In genomic region chr3:162647321-162647720, GRCh38 we compare ENCODE assay signal across 22 cellular contexts.
DNase-seq lines count a peak whose midpoint lies in the region; ATAC-seq, FAIRE-seq and TF ChIP-seq lines count a peak whose summit lies in the region.
"Had no signal": no experiment of that assay in that cellular context is flagged by ENCODE, and none has a peak within 500 bp of the region (broad histone marks: within the 10 kb centered on the region; RNA-seq: fewer than 3 reads in every experiment).

No MANE protein-coding gene starts in this region.

- H3K27me3 ChIP-seq in endodermal cell (ENCODE audit: control insufficient read depth, insufficient read depth, low read length, poor library complexity, severe bottlenecking): no peaks in the 10 kb centered on the region
- no peaks in the 10 kb centered on the region for H3K27me3 ChIP-seq in mesendoderm (ENCODE audit: insufficient read depth, low read length, poor library complexity)
- H3K27me3 ChIP-seq in adrenal gland: no peaks in the 10 kb centered on the region
- H3K27me3 ChIP-seq in smooth muscle cell (ENCODE audit: low read depth): no peaks in the 10 kb centered on the region
- H3K27me3 ChIP-seq: BE2C, BLaER1 had no signal

- TF ChIP-seq POLR2A in A549 (IDR thresholded peaks at IDR 0.05; ENCODE audit: low read length) (no peak), adrenal gland (IDR thresholded peaks at IDR 0.05) (no peak)

- no peak overlapping the region for H3K23ac ChIP-seq in mesendoderm (ENCODE audit: low read length)

- no peak overlapping the region for H4K8ac ChIP-seq in mesendoderm (ENCODE audit: low read depth, low read length)

- no peaks in the 10 kb centered on the region for H3K27me3 Mint-ChIP-seq in endodermal cell (ENCODE audit: insufficient read depth)
- H3K27me3 Mint-ChIP-seq: CD4-positive, alpha-beta memory T cell; CD4-positive, CD25-positive, alpha-beta regulatory T cell; CD8-positive, alpha-beta memory T cell had no signal

- H3K56ac ChIP-seq in mesendoderm (ENCODE audit: low read length): no peak overlapping the region

- no peak overlapping the region for H3K18ac ChIP-seq in mesendoderm (ENCODE audit: low read length)

- H3K9me3 ChIP-seq in A549: peaks cover 15% of the 10 kb centered on the region; the same call in 2 of the 3 replicates
- no peaks in the 10 kb centered on the region for H3K9me3 ChIP-seq in HEK293 (ENCODE audit: control insufficient read depth, insufficient read depth, low read depth, low read length)
- H3K9me3 ChIP-seq in endodermal cell (ENCODE audit: control insufficient read depth, low read length): peaks cover 28% of the 10 kb centered on the region
- H3K9me3 ChIP-seq in adrenal gland (replicated peaks in 1 of 3): no peaks in the 10 kb centered on the region
- H3K9me3 ChIP-seq in smooth muscle cell (replicated peaks; ENCODE audit: low read depth): no peaks in the 10 kb centered on the region
- H3K9me3 ChIP-seq: BE2C had no signal

- FAIRE-seq in A549 (lab: Jason Lieb, UNC): no peak
- FAIRE-seq: GM12878, GM12892 had no signal

- H3K9ac ChIP-seq in endodermal cell (ENCODE audit: extremely low read depth, low read length, poor library complexity, severe bottlenecking) (no peak overlapping the region), mesendoderm (ENCODE audit: low read length) (no peak overlapping the region), smooth muscle cell (ENCODE audit: low read depth) (no peak overlapping the region)
- H3K9ac ChIP-seq: BLaER1 had no signal

- no peak overlapping the region for H4K5ac ChIP-seq in mesendoderm (ENCODE audit: low read length)

- DNase-seq in A549 (ENCODE audit: low read depth in 1 of 2, low spot score in 1 of 2) (no peak), endodermal cell (no peak), mesendoderm (peak; percentile 5), adrenal gland (no peak), smooth muscle cell (lab: John Stamatoyannopoulos, UW; ENCODE audit: unreplicated experiment) (no peak), omental fat pad (ENCODE audit: low spot score) (no peak)
- DNase-seq: ACHN; BE2C; C1 segment of cervical spinal cord; CD4-positive, alpha-beta memory T cell; CD4-positive, CD25-positive, alpha-beta regulatory T cell; CD8-positive, alpha-beta memory T cell; COR-L47; DMS79 treated with DMSO at 0.1 percent for 48 hours; EL; GDM1 had no signal

- H3K4ac ChIP-seq in mesendoderm (ENCODE audit: low read depth, low read length): no peak overlapping the region

- H3K4me1 Mint-ChIP-seq in endodermal cell: no peaks in the 10 kb centered on the region
- H3K4me1 Mint-ChIP-seq: CD14-positive monocyte; CD4-positive, alpha-beta memory T cell; CD4-positive, CD25-positive, alpha-beta regulatory T cell; CD8-positive, alpha-beta memory T cell had no signal

- H3K4me1 ChIP-seq in A549 (no peaks in the 10 kb centered on the region), HEK293 (ENCODE audit: control insufficient read depth, insufficient read depth, low read length) (no peaks in the 10 kb centered on the region), endodermal cell (ENCODE audit: control insufficient read depth, insufficient read depth, low read length) (no peaks in the 10 kb centered on the region), mesendoderm (ENCODE audit: control insufficient read depth, low read depth, low read length) (no peaks in the 10 kb centered on the region), adrenal gland (replicated peaks in 1 of 2) (no peaks in the 10 kb centered on the region), smooth muscle cell (ENCODE audit: low read depth) (no peaks in the 10 kb centered on the region)
- H3K4me1 ChIP-seq: BE2C, BLaER1 had no signal

- H3K27ac ChIP-seq in A549 (no peak overlapping the region), HEK293 (ENCODE audit: extremely low read depth, low read depth, low read length) (no peak overlapping the region), endodermal cell (ENCODE audit: low read depth, low read length) (no peak overlapping the region), mesendoderm (ENCODE audit: low read depth, low read length) (no peak overlapping the region), adrenal gland (no peak overlapping the region), smooth muscle cell (ENCODE audit: low read depth) (no peak overlapping the region)
- H3K27ac ChIP-seq: 22Rv1, BLaER1 had no signal

- POLR2A ChIA-PET in A549 (lab: Yijun Ruan, JAX) (no interaction called here), HEK293 (lab: Yijun Ruan, JAX) (no interaction called here)

- H2BK15ac ChIP-seq in mesendoderm (replicated peaks; ENCODE audit: low read depth): no peak overlapping the region

- WGBS in A549 (ENCODE audit: missing lambda C conversion rate): 11% methylated on average over 1 of the region's 2 CpGs
- WGBS in endodermal cell (ENCODE audit: insufficient coverage in 1 of 2, insufficient read length in 1 of 2), 2 experiments: 42 to 100% methylated on average over 1 to 2 of the region's 2 CpGs
- no CpG with 5 or more reads among the region's 2 CpGs for WGBS in mesendoderm (ENCODE audit: extremely low coverage, insufficient coverage, low lambda C conversion rate)
- 38 to 81% (median 55%) methylated on average over 2 of the region's 2 CpGs for WGBS in adrenal gland, 4 donors
- 79% methylated on average over 2 of the region's 2 CpGs for WGBS in smooth muscle cell (ENCODE audit: low lambda C conversion rate)

- H3K4me2 ChIP-seq in A549 (no peak overlapping the region), mesendoderm (ENCODE audit: low read length) (no peak overlapping the region), smooth muscle cell (no peak overlapping the region)
- H3K4me2 ChIP-seq: BLaER1 had no signal

- H3K9me3 Mint-ChIP-seq in endodermal cell: peaks cover 27% of the 10 kb centered on the region

- no peak overlapping the region for H2AFZ ChIP-seq in smooth muscle cell (ENCODE audit: low read depth)

- CTCF ChIA-PET in A549 (lab: Yijun Ruan, JAX) (no interaction called here), HEK293 (lab: Yijun Ruan, JAX) (no interaction called here)

- no peak overlapping the region for H2BK120ac ChIP-seq in mesendoderm (ENCODE audit: low read depth, low read length)

- no peaks in the 10 kb centered on the region for H3K79me1 ChIP-seq in mesendoderm (ENCODE audit: low read length)

- TF ChIP-seq RAD21 in A549 (conservative IDR thresholded peaks at IDR 0.05 in 1 of 2, IDR thresholded peaks at IDR 0.05 in 1 of 2): no peak

- H2BK5ac ChIP-seq in mesendoderm (ENCODE audit: low read length): no peak overlapping the region

- TF ChIP-seq CTCF in A549 (IDR thresholded peaks at IDR 0.05) (no peak), HEK293 (tag by site-specific recombination; IDR thresholded peaks at IDR 0.05) (no peak), endodermal cell (conservative IDR thresholded peaks at IDR 0.05) (no peak), adrenal gland (IDR thresholded peaks at IDR 0.05) (no peak), smooth muscle cell (IDR thresholded peaks at IDR 0.05; ENCODE audit: borderline replicate concordance, insufficient read depth, poor library complexity, severe bottlenecking) (no peak), omental fat pad (IDR thresholded peaks at IDR 0.05) (no peak)

- no peak overlapping the region for H2AK5ac ChIP-seq in mesendoderm (ENCODE audit: low read length)

- H3F3A ChIP-seq in smooth muscle cell (ENCODE audit: low read depth): no peaks in the 10 kb centered on the region

- H3K4me3 ChIP-seq in A549: no peak overlapping the region
- no peak overlapping the region for H3K4me3 ChIP-seq in HEK293 (ENCODE audit: low read depth, low read length)
- H3K4me3 ChIP-seq in endodermal cell (ENCODE audit: low read length): peak overlapping the region; percentile 45
- H3K4me3 ChIP-seq in mesendoderm (ENCODE audit: low read length): no peak overlapping the region
- no peak overlapping the region for H3K4me3 ChIP-seq in adrenal gland
- no peak overlapping the region for H3K4me3 ChIP-seq in smooth muscle cell
- H3K4me3 ChIP-seq: BLaER1, GM12878 had no signal

- TF ChIP-seq EP300 in A549 (IDR thresholded peaks at IDR 0.05): no peak

- H3K36me3 Mint-ChIP-seq in endodermal cell (ENCODE audit: low read depth): peaks cover 12% of the 10 kb centered on the region
- H3K36me3 Mint-ChIP-seq: CD14-positive monocyte; CD4-positive, alpha-beta memory T cell; CD4-positive, CD25-positive, alpha-beta regulatory T cell; CD8-positive, alpha-beta memory T cell had no signal

- no peaks in the 10 kb centered on the region for H3K79me2 ChIP-seq in mesendoderm (ENCODE audit: control insufficient read depth, insufficient read depth, low read length)
- no peaks in the 10 kb centered on the region for H3K79me2 ChIP-seq in smooth muscle cell (ENCODE audit: low read depth)

- H3K36me3 ChIP-seq in HEK293 (ENCODE audit: control insufficient read depth in 2 of 2, insufficient read depth in 1 of 2, low read length in 2 of 2) (no peaks in the 10 kb centered on the region), endodermal cell (ENCODE audit: control insufficient read depth, insufficient read depth, low read length) (no peaks in the 10 kb centered on the region), mesendoderm (ENCODE audit: control insufficient read depth, insufficient read depth, low read length) (no peaks in the 10 kb centered on the region), adrenal gland (replicated peaks in 1 of 2) (no peaks in the 10 kb centered on the region), smooth muscle cell (ENCODE audit: low read depth) (no peaks in the 10 kb centered on the region)
- H3K36me3 ChIP-seq: BE2C, BLaER1 had no signal

- H3K4me3 Mint-ChIP-seq in endodermal cell: no peak overlapping the region
- H3K4me3 Mint-ChIP-seq: CD14-positive monocyte; CD4-positive, alpha-beta memory T cell; CD4-positive, CD25-positive, alpha-beta regulatory T cell; CD8-positive, alpha-beta memory T cell had no signal

- intact Hi-C loops in adrenal gland (cut with DNase I): no loop called here

- H3K27ac Mint-ChIP-seq in endodermal cell: no peak overlapping the region
- H3K27ac Mint-ChIP-seq: CD14-positive monocyte; CD4-positive, alpha-beta memory T cell; CD4-positive, CD25-positive, alpha-beta regulatory T cell; CD8-positive, alpha-beta memory T cell had no signal

- H4K20me1 ChIP-seq in smooth muscle cell (ENCODE audit: low read depth): no peaks in the 10 kb centered on the region
- H4K20me1 ChIP-seq: BLaER1 had no signal

- ATAC-seq in A549 (no peak), omental fat pad (ENCODE audit: low FRiP score) (no peak)
- ATAC-seq: GM12878 had no signal

TF ChIP-seq in A549, 52 proteins besides CTCF, POLR2A, EP300 and RAD21:
- TF ChIP-seq ZFP36 (IDR thresholded peaks at IDR 0.05; ENCODE audit: borderline replicate concordance, partially characterized antibody) (peak; percentile 90), GATA3 (IDR thresholded peaks at IDR 0.05; ENCODE audit: borderline replicate concordance) (no peak)
TF ChIP-seq in A549: peak in this region for 1.

TF ChIP-seq in HEK293, 187 proteins besides CTCF, POLR2A, EP300 and RAD21 (continues in another document):
- TF ChIP-seq TRIM28 (IDR thresholded peaks at IDR 0.05; ENCODE audit: borderline replicate concordance, low read length): peak; percentile 76; the same call in 1 of the 2 replicates
- TF ChIP-seq ZNF16 (tag by site-specific recombination; IDR thresholded peaks at IDR 0.05; ENCODE audit: low read depth): no peak
- TF ChIP-seq ZNF514 (tag by site-specific recombination; IDR thresholded peaks at IDR 0.05): no peak
